In the genomic region with DNA sequence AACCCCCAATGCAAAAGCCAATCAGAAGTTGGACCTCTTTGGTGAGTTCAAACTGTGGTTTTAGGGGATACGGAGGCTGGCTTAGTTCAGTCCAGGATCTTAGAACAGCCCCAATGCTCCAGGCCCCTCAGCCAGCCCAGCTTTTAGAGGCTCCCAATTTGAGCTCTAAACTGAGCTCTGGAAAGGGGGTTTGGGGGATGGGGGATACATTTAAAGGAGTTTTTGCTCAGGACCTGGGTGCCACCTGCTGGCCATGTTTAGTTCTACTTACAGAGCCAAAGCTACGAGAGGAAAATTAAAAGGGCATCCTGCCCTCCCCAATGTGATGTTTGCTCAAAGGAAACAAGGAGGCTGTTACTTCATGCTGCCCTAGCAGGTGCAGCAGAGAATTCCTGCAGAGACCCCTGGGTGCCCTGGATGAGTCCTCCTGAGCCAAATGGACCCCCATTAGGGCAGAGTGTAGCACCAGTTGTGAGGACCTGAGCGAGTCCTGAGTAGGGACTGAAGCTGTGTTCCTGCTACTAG, we compare ENCODE assay signal across 8 cellular contexts. TPM values are rescaled to one million over a fixed set of nuclear protein-coding genes. Genes with fewer than 3 reads are reported as not detected.
DNase-seq lines count a peak whose midpoint lies in the region; ATAC-seq and TF ChIP-seq lines count a peak whose summit lies in the region.

No MANE protein-coding gene starts in this region.

- H3K9me3 ChIP-seq in psoas muscle: no peaks in the 10 kb centered on the region

- H3K4me1 ChIP-seq in psoas muscle: peaks cover 56% of the 10 kb centered on the region

- H3K27me3 ChIP-seq in psoas muscle (ENCODE audit: insufficient read depth in 3 of 3, low read length in 2 of 3): no peaks in the 10 kb centered on the region

- H3K4me3 ChIP-seq in psoas muscle: no peak overlapping the region

- H3K27ac Mint-ChIP-seq in activated naive CD4-positive, alpha-beta T cell treated with anti-CD3 and anti-CD28 coated beads, Interleukin-2, amount 50 U/mL, for 72 hours: no peak overlapping the region

- peak; percentile 73 for TF ChIP-seq CTCF in psoas muscle (IDR thresholded peaks at IDR 0.05)

- H3K36me3 Mint-ChIP-seq in activated naive CD4-positive, alpha-beta T cell treated with anti-CD3 and anti-CD28 coated beads, Interleukin-2, amount 50 U/mL, for 72 hours: no peaks in the 10 kb centered on the region

- DNase-seq in DMS153 treated with DMSO at 0.1 percent for 48 hours (lab: John Stamatoyannopoulos, UW; ENCODE audit: unreplicated experiment): peak; percentile 30
- DNase-seq in KG1 (lab: John Stamatoyannopoulos, UW): peak; percentile 25
- DNase-seq in RKO (ENCODE audit: low spot score): peak; percentile 69
- DNase-seq in activated naive CD4-positive, alpha-beta T cell treated with anti-CD3 and anti-CD28 coated beads, Interleukin-2, amount 50 U/mL, for 72 hours (ENCODE audit: low spot score in 2 of 2): peak in 1 of 2 donors; percentile 39
- no peak for DNase-seq in Right ventricle myocardium inferior (ENCODE audit: missing footprints)
- DNase-seq in psoas muscle: peak; percentile 53 to 70
- no peak for DNase-seq in middle frontal gyrus (ENCODE audit: extremely low spot score, low spot score)

- WGBS in psoas muscle, 3 donors: 56 to 68% (median 60%) methylated on average over 3 of the region's 3 CpGs

- no peaks in the 10 kb centered on the region for H3K9me3 Mint-ChIP-seq in activated naive CD4-positive, alpha-beta T cell treated with anti-CD3 and anti-CD28 coated beads, Interleukin-2, amount 50 U/mL, for 72 hours

- peaks cover 0 to under 1% of the 10 kb centered on the region in 2 donors for H3K36me3 ChIP-seq in psoas muscle (ENCODE audit: insufficient read depth in 1 of 2, low read depth in 1 of 2)

- H3K27ac ChIP-seq in psoas muscle: peak overlapping the region; percentile 18

- ATAC-seq in activated naive CD4-positive, alpha-beta T cell treated with anti-CD3 and anti-CD28 coated beads, Interleukin-2, amount 50 U/mL, for 72 hours: peak; percentile 29 to 63
- ATAC-seq in Right ventricle myocardium inferior (peak; percentile 8), psoas muscle (peak; percentile 40 to 68 (median 52)), GM21526 (IDR thresholded peaks at IDR 0.05; ENCODE audit: low FRiP score, unreplicated experiment) (no peak)

- intact Hi-C loops in Right ventricle myocardium inferior (cut with DNase I) (loop anchor here (1.0 to 2.0 kb wide), 2 partner anchors 46 to 56 kb away; a partner anchor contains a TSS), psoas muscle (cut with DNase I) (loop anchor here (1.0 to 10.0 kb wide), 3 partner anchors 56 to 172 kb away; a partner anchor contains a TSS)

RNA-seq across cellular contexts. Expression of a gene that starts 15.9 kb away (rescaled TPM):
- total RNA-seq in activated naive CD4-positive, alpha-beta T cell treated with anti-CD3 and anti-CD28 coated beads, Interleukin-2, amount 50 U/mL, for 72 hours: 10 to 100 TPM; 54.3 to 68.0 TPM
- total RNA-seq in Right ventricle myocardium inferior: 32.7 TPM
- 10 to 100 TPM; 32.3 to 50.4 (median 41.5) TPM for total RNA-seq in psoas muscle
- 10 to 100 TPM; 29.4 to 43.2 (median 35.8) TPM for polyA plus RNA-seq in psoas muscle

RNA-seq across cellular contexts. Expression of a gene that starts 34.6 kb away (rescaled TPM):
- 10 to 100 TPM; 14.1 to 21.6 TPM for total RNA-seq in activated naive CD4-positive, alpha-beta T cell treated with anti-CD3 and anti-CD28 coated beads, Interleukin-2, amount 50 U/mL, for 72 hours
- 9.9 TPM for total RNA-seq in Right ventricle myocardium inferior
- 1 to 10 TPM; 5.5 to 8.6 (median 7.6) TPM for total RNA-seq in psoas muscle
- 1 to 10 TPM; 3.6 to 5.3 (median 5.0) TPM for polyA plus RNA-seq in psoas muscle

RNA-seq across cellular contexts. Expression of a gene that starts 46.4 kb away (rescaled TPM):
- 1 to 10 TPM; 4.0 to 4.2 TPM for total RNA-seq in activated naive CD4-positive, alpha-beta T cell treated with anti-CD3 and anti-CD28 coated beads, Interleukin-2, amount 50 U/mL, for 72 hours
- total RNA-seq in Right ventricle myocardium inferior (58.9 TPM), psoas muscle (100 to 1,000 TPM; 101 to 148 (median 122) TPM)
- polyA plus RNA-seq in psoas muscle: 100 to 1,000 TPM in 1 of 3 donors, 10 to 100 TPM in 2; 22.1 to 149 (median 76.3) TPM

RNA-seq across cellular contexts. Expression of a gene that starts 54.6 kb away (rescaled TPM):
- total RNA-seq in activated naive CD4-positive, alpha-beta T cell treated with anti-CD3 and anti-CD28 coated beads, Interleukin-2, amount 50 U/mL, for 72 hours: 100 to 1,000 TPM; 263 to 344 TPM
- total RNA-seq in Right ventricle myocardium inferior (411 TPM), psoas muscle (100 to 1,000 TPM; 186 to 304 (median 236) TPM)
- 100 to 1,000 TPM; 259 to 396 (median 306) TPM for polyA plus RNA-seq in psoas muscle

Comparison
In these comparisons a context has a peak if more than half of its experiments do, and no peak if none do; other contexts are left out.
1. DNase-seq: peak in DMS153 treated with DMSO at 0.1 percent for 48 hours (single experiment), KG1 (single experiment), RKO (single experiment) and psoas muscle (2 of 2); none in Right ventricle myocardium inferior (single experiment) and middle frontal gyrus (single experiment).
2. RNA of a gene that starts 46.4 kb away (total RNA-seq): 101 to 148 TPM in psoas muscle and 58.9 TPM in Right ventricle myocardium inferior (single experiment); 4.0 to 4.2 TPM in activated naive CD4-positive, alpha-beta T cell treated with anti-CD3 and anti-CD28 coated beads, Interleukin-2, amount 50 U/mL, for 72 hours; every median in the first group is over 10 times any median in the second.